Comparison of ENCODE assay signal across 8 cellular contexts in the genomic region with DNA sequence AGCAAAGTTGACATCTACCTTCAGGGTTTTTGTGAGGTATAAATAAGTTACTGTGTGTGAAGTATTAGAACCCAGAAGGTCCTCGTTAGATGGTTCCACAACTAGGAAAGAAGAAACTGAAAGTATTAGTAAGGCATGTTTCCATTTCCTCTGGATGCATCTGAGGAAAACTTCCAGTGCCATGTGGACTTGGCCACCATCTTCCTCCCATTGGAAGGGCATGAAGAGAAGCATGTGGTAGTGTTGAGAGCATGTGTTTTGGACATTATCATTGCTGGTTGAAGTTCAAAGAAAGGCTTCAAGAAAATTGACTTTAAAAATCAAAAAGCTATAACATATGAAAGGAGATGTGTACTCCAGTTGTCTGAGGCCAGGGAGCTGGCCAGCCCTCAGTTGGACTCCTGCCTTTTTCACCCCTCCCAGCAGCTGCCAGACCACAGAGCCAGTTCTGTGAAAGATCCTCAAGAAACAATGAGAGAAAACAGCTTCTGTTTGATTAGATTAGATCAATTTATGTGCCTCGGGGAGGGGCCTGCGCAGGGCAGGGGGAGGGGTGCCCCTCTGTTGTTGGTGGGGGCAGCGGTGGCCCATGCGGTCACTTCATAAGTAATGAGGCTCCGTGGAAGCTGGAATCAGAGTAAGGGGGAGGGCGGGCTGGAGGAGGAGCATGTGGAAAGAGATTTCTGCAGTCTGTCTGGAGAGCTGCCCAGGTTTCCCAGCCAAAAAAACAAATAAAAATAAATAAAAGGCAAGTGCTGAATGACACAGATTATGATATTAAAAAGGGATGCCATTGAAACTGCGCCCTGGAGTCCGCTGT.
DNase-seq lines count a peak whose midpoint lies in the region; ATAC-seq and TF ChIP-seq lines count a peak whose summit lies in the region.

No MANE protein-coding gene starts in this region.

- H3K4me3 Mint-ChIP-seq in CD8-positive, alpha-beta T cell, result peak overlapping the region; percentile 87
- peak overlapping the region; percentile 80 for H3K4me3 Mint-ChIP-seq in activated T-helper 1 cell treated with anti-CD3 and anti-CD28 coated beads, Interleukin-12 subunit alpha, Interleukin-12 subunit beta, Interleukin-2, Interleukin-4 antibody, amounts not matched to agents 30 ng/mL and 10 ng/mL and 1 ng/mL, durations not matched to agents 14 hours and 24 hours and 36 hours

- intact Hi-C loops in CD8-positive, alpha-beta T cell (cut with DNase I, micrococcal nuclease), result no loop called here
- intact Hi-C loops in activated T-helper 1 cell treated with anti-CD3 and anti-CD28 coated beads, Interleukin-12 subunit alpha, Interleukin-12 subunit beta, Interleukin-2, Interleukin-4 antibody, amounts not matched to agents 30 ng/mL and 10 ng/mL and 1 ng/mL, durations not matched to agents 14 hours and 24 hours and 36 hours (cut with micrococcal nuclease), result loop anchor here (5.0 kb wide), 1 partner anchor 38 kb away; no protein-coding TSS in a partner anchor
- intact Hi-C loops in head of caudate nucleus (cut with DNase I), result loop anchor here (5.0 kb wide), 2 partner anchors 92 to 153 kb away; a partner anchor contains a TSS

- H2AFZ ChIP-seq in parathyroid adenoma, result peak overlapping the region; percentile 25

- peak overlapping the region; percentile 56 for H3K4me2 ChIP-seq in parathyroid adenoma (ENCODE audit: low read length)

- CTCF ChIA-PET in CD8-positive, alpha-beta T cell (lab: Charles Lee), result interaction anchor here (1.0 to 1.2 kb wide), 2 partner anchors 10 to 12 kb away, joined by 3 read pairs; no protein-coding TSS in a partner anchor

- no peak overlapping the region for H3K9ac ChIP-seq in parathyroid adenoma

- peak overlapping the region; percentile 22 for H3K27ac Mint-ChIP-seq in CD8-positive, alpha-beta T cell
- peak overlapping the region; percentile 61 for H3K27ac Mint-ChIP-seq in activated T-helper 1 cell treated with anti-CD3 and anti-CD28 coated beads, Interleukin-12 subunit alpha, Interleukin-12 subunit beta, Interleukin-2, Interleukin-4 antibody, amounts not matched to agents 30 ng/mL and 10 ng/mL and 1 ng/mL, durations not matched to agents 14 hours and 24 hours and 36 hours

- no peaks in the 10 kb centered on the region for H3K27me3 Mint-ChIP-seq in CD8-positive, alpha-beta T cell (ENCODE audit: low read depth)
- no peaks in the 10 kb centered on the region for H3K27me3 Mint-ChIP-seq in activated T-helper 1 cell treated with anti-CD3 and anti-CD28 coated beads, Interleukin-12 subunit alpha, Interleukin-12 subunit beta, Interleukin-2, Interleukin-4 antibody, amounts not matched to agents 30 ng/mL and 10 ng/mL and 1 ng/mL, durations not matched to agents 14 hours and 24 hours and 36 hours (ENCODE audit: insufficient read depth)

- H3K4me1 ChIP-seq in CD8-positive, alpha-beta T cell (ENCODE audit: insufficient read depth, low read length), result peaks cover 52% of the 10 kb centered on the region
- peaks cover 18% of the 10 kb centered on the region for H3K4me1 ChIP-seq in parathyroid adenoma

- TF ChIP-seq CTCF in CD8-positive, alpha-beta T cell (IDR thresholded peaks at IDR 0.05), result no peak
- TF ChIP-seq CTCF in LNCaP clone FGC (IDR thresholded peaks at IDR 0.05; ENCODE audit: control insufficient read depth, extremely low read depth, insufficient read depth) (no peak), parathyroid adenoma (IDR thresholded peaks at IDR 0.05) (no peak)

- H3K36me3 Mint-ChIP-seq in CD8-positive, alpha-beta T cell, result no peaks in the 10 kb centered on the region
- peaks cover 10% of the 10 kb centered on the region for H3K36me3 Mint-ChIP-seq in activated T-helper 1 cell treated with anti-CD3 and anti-CD28 coated beads, Interleukin-12 subunit alpha, Interleukin-12 subunit beta, Interleukin-2, Interleukin-4 antibody, amounts not matched to agents 30 ng/mL and 10 ng/mL and 1 ng/mL, durations not matched to agents 14 hours and 24 hours and 36 hours (ENCODE audit: low read depth)

- no peak for DNase-seq in CD8-positive, alpha-beta T cell
- DNase-seq in LNCaP clone FGC (ENCODE audit: low read depth) (peak; percentile 77), head of caudate nucleus (peak; percentile 62 to 93 (median 80))
- no peak for DNase-seq in activated T-helper 1 cell treated with anti-CD3 and anti-CD28 coated beads, Interleukin-12 subunit alpha, Interleukin-12 subunit beta, Interleukin-2, Interleukin-4 antibody, amounts not matched to agents 30 ng/mL and 10 ng/mL and 1 ng/mL, durations not matched to agents 14 hours and 24 hours and 36 hours (ENCODE audit: low spot score)

- POLR2A ChIA-PET in CD8-positive, alpha-beta T cell (lab: Charles Lee), result interaction anchor here (1.2 to 2.9 kb wide), 3 partner anchors 12 to 151 kb away, joined by 3 to 13 read pairs (median 4); no protein-coding TSS in a partner anchor

- H3K27ac ChIP-seq in CD8-positive, alpha-beta T cell (ENCODE audit: low read depth, low read length), result no peak overlapping the region
- H3K27ac ChIP-seq in parathyroid adenoma, result peak overlapping the region; percentile 9

- no peaks in the 10 kb centered on the region for H3K9me3 ChIP-seq in CD8-positive, alpha-beta T cell (ENCODE audit: low read length)
- H3K9me3 ChIP-seq in parathyroid adenoma (ENCODE audit: control insufficient read depth, low read length), result no peaks in the 10 kb centered on the region

- no peak for ATAC-seq in CD8-positive, alpha-beta T cell
- ATAC-seq in GM18517 (IDR thresholded peaks at IDR 0.05; ENCODE audit: unreplicated experiment) (no peak), HG03565 (IDR thresholded peaks at IDR 0.05; ENCODE audit: unreplicated experiment) (no peak), HG03342 (IDR thresholded peaks at IDR 0.05; ENCODE audit: unreplicated experiment) (no peak)

- H3K79me2 ChIP-seq in parathyroid adenoma, result peaks cover 26% of the 10 kb centered on the region

- no peaks in the 10 kb centered on the region for H3K9me3 Mint-ChIP-seq in CD8-positive, alpha-beta T cell
- H3K9me3 Mint-ChIP-seq in activated T-helper 1 cell treated with anti-CD3 and anti-CD28 coated beads, Interleukin-12 subunit alpha, Interleukin-12 subunit beta, Interleukin-2, Interleukin-4 antibody, amounts not matched to agents 30 ng/mL and 10 ng/mL and 1 ng/mL, durations not matched to agents 14 hours and 24 hours and 36 hours, result no peaks in the 10 kb centered on the region

- no peaks in the 10 kb centered on the region for H3K27me3 ChIP-seq in CD8-positive, alpha-beta T cell (ENCODE audit: insufficient read depth, low read length)
- no peaks in the 10 kb centered on the region for H3K27me3 ChIP-seq in parathyroid adenoma (ENCODE audit: control insufficient read depth, insufficient read depth, low read length)

- peaks cover 72% of the 10 kb centered on the region for H3K4me1 Mint-ChIP-seq in CD8-positive, alpha-beta T cell (ENCODE audit: low read depth)
- H3K4me1 Mint-ChIP-seq in activated T-helper 1 cell treated with anti-CD3 and anti-CD28 coated beads, Interleukin-12 subunit alpha, Interleukin-12 subunit beta, Interleukin-2, Interleukin-4 antibody, amounts not matched to agents 30 ng/mL and 10 ng/mL and 1 ng/mL, durations not matched to agents 14 hours and 24 hours and 36 hours (ENCODE audit: low read depth), result peaks cover 77% of the 10 kb centered on the region

- H3K4me3 ChIP-seq in CD8-positive, alpha-beta T cell (ENCODE audit: low read depth, low read length), result no peak overlapping the region
- H3K4me3 ChIP-seq in LNCaP clone FGC (ENCODE audit: low read depth, low read length) (peak overlapping the region; percentile 31; the same call in 1 of the 2 replicates), parathyroid adenoma (ENCODE audit: low read depth, low read length) (peak overlapping the region; percentile 19)

- no peaks in the 10 kb centered on the region for H3K36me3 ChIP-seq in CD8-positive, alpha-beta T cell (ENCODE audit: insufficient read depth, low read length)
- no peaks in the 10 kb centered on the region for H3K36me3 ChIP-seq in parathyroid adenoma (ENCODE audit: control insufficient read depth, insufficient read depth, low read length)

Comparison
In these comparisons a context has a peak if more than half of its experiments do, and no peak if none do; other contexts are left out.
1. DNase-seq: peak in LNCaP clone FGC (single experiment) and head of caudate nucleus (42 of 42); none in CD8-positive, alpha-beta T cell (0 of 7) and activated T-helper 1 cell treated with anti-CD3 and anti-CD28 coated beads, Interleukin-12 subunit alpha, Interleukin-12 subunit beta, Interleukin-2, Interleukin-4 antibody, amounts not matched to agents 30 ng/mL and 10 ng/mL and 1 ng/mL, durations not matched to agents 14 hours and 24 hours and 36 hours (single experiment).
2. intact Hi-C loops: an anchor here in activated T-helper 1 cell treated with anti-CD3 and anti-CD28 coated beads, Interleukin-12 subunit alpha, Interleukin-12 subunit beta, Interleukin-2, Interleukin-4 antibody, amounts not matched to agents 30 ng/mL and 10 ng/mL and 1 ng/mL, durations not matched to agents 14 hours and 24 hours and 36 hours (5.0 kb wide) and head of caudate nucleus (5.0 kb wide); none called in CD8-positive, alpha-beta T cell.